In the genomic region with DNA sequence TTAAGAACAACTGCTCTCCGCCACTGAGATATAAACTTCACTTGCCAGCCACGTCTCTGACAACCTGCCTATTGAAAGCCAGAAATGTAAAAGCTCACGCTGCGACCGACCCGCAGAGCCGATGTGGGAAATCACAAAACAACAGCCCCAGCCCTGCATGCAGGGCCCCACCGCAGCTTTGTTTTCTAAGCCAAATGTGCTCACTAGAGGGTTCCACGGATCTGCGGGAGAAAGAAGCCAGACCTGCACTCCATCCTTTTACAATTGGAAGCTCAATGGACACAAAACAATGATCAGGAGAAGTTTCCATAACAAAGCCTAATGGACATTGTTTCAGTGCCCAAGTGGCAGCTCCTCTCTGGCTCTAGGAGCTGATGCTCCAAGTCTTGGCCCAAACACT, we compare ENCODE assay signal across 24 cellular contexts.
"Had no signal": no experiment of that assay in that cellular context is flagged by ENCODE, and none has a peak within 500 bp of the region (broad histone marks: within the 10 kb centered on the region; RNA-seq: fewer than 3 reads in every experiment).

No MANE protein-coding gene starts in this region.

- H3K9me3 ChIP-seq: SJCRH30 had no signal

- ATAC-seq: activated CD4-positive, alpha-beta T cell treated with anti-CD3 and anti-CD28 coated beads for 36 hours; activated naive CD4-positive, alpha-beta T cell treated with anti-CD3 and anti-CD28 coated beads, Interleukin-2, amount 50 U/mL, for 72 hours; activated T-cell treated with anti-CD3 and anti-CD28 coated beads, Interleukin-2, amount 50 U/mL, for 4 hours; Panc1 had no signal

- H3K36me3 Mint-ChIP-seq: activated naive CD4-positive, alpha-beta T cell treated with anti-CD3 and anti-CD28 coated beads, Interleukin-2, amount 50 U/mL, for 72 hours had no signal

- H3K4me1 Mint-ChIP-seq: activated CD4-positive, alpha-beta T cell treated with anti-CD3 and anti-CD28 coated beads for 36 hours; brain had no signal

- H3K27ac ChIP-seq: SJCRH30, SK-N-MC, WERI-Rb-1 had no signal

- H3K27me3 Mint-ChIP-seq: activated CD4-positive, alpha-beta T cell treated with anti-CD3 and anti-CD28 coated beads for 36 hours; activated CD4-positive, alpha-beta T cell treated with anti-CD3 and anti-CD28 coated beads, Interleukin-2, amount 10 ng/mL, durations not matched to agents 7 days and 5 days; brain had no signal

- H3K27ac Mint-ChIP-seq: activated CD4-positive, alpha-beta T cell treated with anti-CD3 and anti-CD28 coated beads for 36 hours; activated CD4-positive, alpha-beta T cell treated with anti-CD3 and anti-CD28 coated beads, Interleukin-2, amount 10 ng/mL, durations not matched to agents 7 days and 5 days; activated naive CD4-positive, alpha-beta T cell treated with anti-CD3 and anti-CD28 coated beads for 36 hours; activated T-helper 1 cell treated with anti-CD3 and anti-CD28 coated beads, Interleukin-12 subunit alpha, Interleukin-12 subunit beta, Interleukin-2, Interleukin-4 antibody, amounts not matched to agents 30 ng/mL and 10 ng/mL and 1 ng/mL, durations not matched to agents 14 hours and 24 hours and 36 hours; brain had no signal

- H3K4me3 Mint-ChIP-seq: activated CD4-positive, alpha-beta T cell treated with anti-CD3 and anti-CD28 coated beads for 36 hours; activated CD4-positive, alpha-beta T cell treated with anti-CD3 and anti-CD28 coated beads, Interleukin-2, amount 10 ng/mL, durations not matched to agents 7 days and 5 days; activated naive CD4-positive, alpha-beta T cell treated with anti-CD3 and anti-CD28 coated beads for 36 hours; activated T-cell treated with anti-CD3 and anti-CD28 coated beads, Interleukin-2, amount 50 U/mL, for 4 hours; activated T-helper 1 cell treated with anti-CD3 and anti-CD28 coated beads, Interleukin-12 subunit alpha, Interleukin-12 subunit beta, Interleukin-2, Interleukin-4 antibody, amounts not matched to agents 30 ng/mL and 10 ng/mL and 1 ng/mL, durations not matched to agents 14 hours and 24 hours and 36 hours; brain had no signal

- H3K4me1 ChIP-seq: SJCRH30 had no signal

- DNase-seq: activated CD4-positive, alpha-beta T cell treated with anti-CD3 and anti-CD28 coated beads for 36 hours; activated CD4-positive, alpha-beta T cell treated with anti-CD3 and anti-CD28 coated beads, Interleukin-2, amount 10 ng/mL, durations not matched to agents 7 days and 5 days; activated CD4-positive, alpha-beta T cell treated with anti-CD3 and anti-CD28 coated beads, Interleukin-2, amount 50 U/mL, for 48 hours; activated CD8-positive, alpha-beta memory T cell treated with anti-CD3 and anti-CD28 coated beads, Interleukin-2, amount 50 U/mL, for 4 hours; activated gamma-delta T cell treated with Interleukin-2 at 50 U/mL for 16 hours; activated naive CD4-positive, alpha-beta T cell treated with anti-CD3 and anti-CD28 coated beads for 36 hours; activated T-cell treated with anti-CD3 and anti-CD28 coated beads for 4 hours; activated T-cell treated with anti-CD3 and anti-CD28 coated beads, Interleukin-2, amount 50 U/mL, for 4 hours; anterior cingulate cortex; caudate nucleus; MM.1S; MV-4-11; NCI-H1092; NCI-H1694 treated with DMSO at 0.1 percent for 48 hours; NCI-H524 treated with DMSO at 0.1 percent for 48 hours; SHP77; SJCRH30; T1000; WERI-Rb-1 had no signal

- H3K36me3 ChIP-seq: WERI-Rb-1 had no signal

- H3K4me3 ChIP-seq: SJCRH30, SK-N-MC had no signal

- H3K27me3 ChIP-seq: SJCRH30 had no signal

- H3K9me3 Mint-ChIP-seq: activated CD4-positive, alpha-beta T cell treated with anti-CD3 and anti-CD28 coated beads, Interleukin-2, amount 10 ng/mL, durations not matched to agents 7 days and 5 days; activated naive CD4-positive, alpha-beta T cell treated with anti-CD3 and anti-CD28 coated beads for 36 hours; activated naive CD4-positive, alpha-beta T cell treated with anti-CD3 and anti-CD28 coated beads, Interleukin-2, amount 50 U/mL, for 72 hours; activated T-cell treated with anti-CD3 and anti-CD28 coated beads, Interleukin-2, amount 50 U/mL, for 4 hours; activated T-helper 1 cell treated with anti-CD3 and anti-CD28 coated beads, Interleukin-12 subunit alpha, Interleukin-12 subunit beta, Interleukin-2, Interleukin-4 antibody, amounts not matched to agents 30 ng/mL and 10 ng/mL and 1 ng/mL, durations not matched to agents 14 hours and 24 hours and 36 hours had no signal
